In the genomic region with DNA sequence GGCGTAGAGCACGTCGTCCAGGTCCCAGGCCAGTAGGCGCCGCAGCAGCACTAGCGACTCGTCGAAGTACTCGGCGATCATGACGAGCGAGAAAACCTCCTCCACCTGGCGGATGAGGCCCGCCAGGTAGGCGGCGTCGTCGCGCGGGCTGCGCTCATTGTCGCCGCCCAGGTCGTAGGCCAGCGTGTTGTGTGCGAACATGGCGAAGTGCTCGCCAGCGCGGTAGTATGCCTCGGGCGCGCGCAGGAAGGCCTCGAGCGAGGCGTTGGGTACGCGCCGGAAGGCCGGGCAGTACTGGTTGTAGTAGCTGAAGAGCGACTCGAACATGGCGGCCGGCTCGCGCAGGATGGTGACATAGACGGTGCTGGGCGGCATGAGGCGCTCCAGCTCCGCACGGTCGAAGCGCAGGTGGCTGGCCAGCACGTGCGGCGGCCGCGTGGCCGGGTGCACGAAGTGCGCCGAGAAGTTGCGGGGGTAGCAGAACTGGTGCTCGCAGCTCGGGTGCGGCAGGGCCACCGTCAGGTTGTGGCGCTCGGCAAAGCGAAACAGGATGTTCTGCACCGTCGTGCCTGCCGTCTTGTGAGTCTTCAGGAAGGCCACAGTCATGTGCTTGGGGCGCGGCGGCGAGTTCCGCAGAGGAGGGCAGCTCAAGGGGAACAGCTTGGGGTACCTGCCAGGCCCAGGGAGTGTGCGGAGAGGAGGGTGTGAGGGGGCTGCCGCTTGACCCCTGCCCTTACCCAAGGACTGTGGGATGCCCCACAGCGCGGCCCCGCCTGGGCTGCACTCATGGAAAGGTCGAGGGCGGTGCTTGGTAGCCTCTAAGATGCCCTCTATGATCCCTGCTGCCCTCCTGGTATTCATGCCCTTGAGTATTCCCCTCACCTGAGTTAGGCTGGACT, we compare ENCODE assay signal across 36 cellular contexts. TPM values are rescaled to one million over a fixed set of nuclear protein-coding genes. Genes with fewer than 3 reads are reported as not detected.
"Had no signal": no experiment of that assay in that cellular context is flagged by ENCODE, and none has a peak within 500 bp of the region (broad histone marks: within the 10 kb centered on the region; RNA-seq: fewer than 3 reads in every experiment).

No MANE protein-coding gene starts in this region.

- DNase-seq: activated B cell treated with CpG ODN at 0.5 μM for 24 hours; activated CD4-positive, alpha-beta T cell treated with anti-CD3 and anti-CD28 coated beads for 36 hours; activated CD4-positive, alpha-beta T cell treated with anti-CD3 and anti-CD28 coated beads, Interleukin-2, amount 50 U/mL, for 48 hours; activated CD8-positive, alpha-beta memory T cell treated with anti-CD3 and anti-CD28 coated beads for 24 hours; activated effector memory CD4-positive, alpha-beta T cell treated with anti-CD3 and anti-CD28 coated beads, Interleukin-2, amount 50 U/mL, for 16 hours; activated naive CD4-positive, alpha-beta T cell treated with anti-CD3 and anti-CD28 coated beads for 36 hours; activated naive CD8-positive, alpha-beta T cell treated with anti-CD3 and anti-CD28 coated beads for 36 hours; adrenal gland; aorta; body of pancreas; effector CD8-positive, alpha-beta T cell; esophagus squamous epithelium; gastrocnemius medialis; left colon; mammary epithelial cell; ovary; stimulated activated CD4-positive, alpha-beta T cell treated with anti-CD3 and anti-CD28 coated beads, Interleukin-4, amount 100 ng/mL, for 24 hours; T-cell; thyroid gland; upper lobe of right lung had no signal

- H3K27me3 ChIP-seq: adrenal gland, body of pancreas, hepatocyte, ovary, thyroid gland, upper lobe of right lung had no signal

- H3K36me3 ChIP-seq: adrenal gland, esophagus squamous epithelium, gastrocnemius medialis, neutrophil, ovary, upper lobe of right lung had no signal

- H3K4me3 ChIP-seq: adrenal gland, body of pancreas, esophagus squamous epithelium, gastrocnemius medialis, hepatocyte, ovary, skin epidermis, thyroid gland, upper lobe of right lung had no signal

- H3K27me3 Mint-ChIP-seq: activated CD4-positive, alpha-beta T cell treated with anti-CD3 and anti-CD28 coated beads for 36 hours; progenitor cell of endocrine pancreas had no signal

- H3K36me3 Mint-ChIP-seq: activated naive CD8-positive, alpha-beta T cell treated with anti-CD3 and anti-CD28 coated beads for 36 hours; T-cell had no signal

- ATAC-seq: activated CD4-positive, alpha-beta T cell treated with anti-CD3 and anti-CD28 coated beads for 36 hours; body of pancreas; gastrocnemius medialis; left colon; sciatic nerve; stimulated activated effector memory CD8-positive, alpha-beta T cell treated with anti-CD3 and anti-CD28 coated beads, Interleukin-12 subunit alpha, Interleukin-12 subunit beta, amount 100 ng/mL, for 72 hours; T-cell; upper lobe of right lung had no signal

- H3K4me3 Mint-ChIP-seq: activated B cell treated with CpG ODN at 0.5 μM for 24 hours; activated CD4-positive, alpha-beta T cell treated with anti-CD3 and anti-CD28 coated beads for 36 hours; activated naive CD4-positive, alpha-beta T cell treated with anti-CD3 and anti-CD28 coated beads for 36 hours; activated naive CD8-positive, alpha-beta T cell treated with anti-CD3 and anti-CD28 coated beads for 36 hours; nephron; stimulated activated effector memory CD8-positive, alpha-beta T cell treated with anti-CD3 and anti-CD28 coated beads, Interleukin-12 subunit alpha, Interleukin-12 subunit beta, amount 100 ng/mL, for 72 hours; stimulated activated naive CD8-positive, alpha-beta T cell treated with anti-CD3 and anti-CD28 coated beads, Interleukin-15, Interleukin-2, amounts not matched to agents 100 ng/mL and 50 ng/mL, for 24 hours; T-cell had no signal

- FAIRE-seq: colon, endometrium, keratinocyte had no signal

- H3K9me3 Mint-ChIP-seq: activated B cell treated with CpG ODN at 0.5 μM for 24 hours; activated naive CD4-positive, alpha-beta T cell treated with anti-CD3 and anti-CD28 coated beads for 36 hours; activated naive CD8-positive, alpha-beta T cell treated with anti-CD3 and anti-CD28 coated beads for 36 hours; nephron; stimulated activated effector memory CD8-positive, alpha-beta T cell treated with anti-CD3 and anti-CD28 coated beads, Interleukin-12 subunit alpha, Interleukin-12 subunit beta, amount 100 ng/mL, for 72 hours; stimulated activated naive CD8-positive, alpha-beta T cell treated with anti-CD3 and anti-CD28 coated beads, Interleukin-15, Interleukin-2, amounts not matched to agents 100 ng/mL and 50 ng/mL, for 24 hours; T-cell had no signal

- H3K27ac Mint-ChIP-seq: activated B cell treated with CpG ODN at 0.5 μM for 24 hours; activated CD4-positive, alpha-beta T cell treated with anti-CD3 and anti-CD28 coated beads for 36 hours; activated naive CD4-positive, alpha-beta T cell treated with anti-CD3 and anti-CD28 coated beads for 36 hours; activated naive CD8-positive, alpha-beta T cell treated with anti-CD3 and anti-CD28 coated beads for 36 hours; nephron; progenitor cell of endocrine pancreas; stimulated activated effector memory CD8-positive, alpha-beta T cell treated with anti-CD3 and anti-CD28 coated beads, Interleukin-12 subunit alpha, Interleukin-12 subunit beta, amount 100 ng/mL, for 72 hours; T-cell had no signal

- H3K9me3 ChIP-seq: adrenal gland, body of pancreas, esophagus squamous epithelium, gastrocnemius medialis, neutrophil, ovary, thyroid gland, upper lobe of right lung had no signal

- H3K4me1 ChIP-seq: adrenal gland, upper lobe of right lung had no signal

- H3K27ac ChIP-seq: adrenal gland, body of pancreas, epithelial cell of prostate, esophagus squamous epithelium, gastrocnemius medialis, hepatocyte, neutrophil, ovary, skin epidermis, thyroid gland, upper lobe of right lung had no signal

RNA-seq across cellular contexts. Expression of a gene that starts 5.7 kb away (rescaled TPM):
- total RNA-seq: activated B cell treated with CpG ODN at 0.5 μM for 24 hours; aorta; esophagus squamous epithelium; left colon; liver; sciatic nerve; T-helper 2 cell treated with Interferon-gamma antibody and Interleukin-4, amounts not matched to agents 100 ng/mL and 5 ng/mL, for 36 hours; upper lobe of right lung had no signal
- polyA plus RNA-seq: adrenal gland, aorta, keratinocyte, liver, mammary epithelial cell had no signal

RNA-seq across cellular contexts. Expression of a gene that starts 17.0 kb away (rescaled TPM):
- total RNA-seq: activated B cell treated with CpG ODN at 0.5 μM for 24 hours; activated CD4-positive, alpha-beta T cell treated with anti-CD3 and anti-CD28 coated beads for 36 hours; activated naive CD4-positive, alpha-beta T cell treated with anti-CD3 and anti-CD28 coated beads for 36 hours; activated naive CD8-positive, alpha-beta T cell treated with anti-CD3 and anti-CD28 coated beads for 36 hours; body of pancreas; dermis microvascular lymphatic vessel endothelial cell; esophagus squamous epithelium; gastrocnemius medialis; hepatocyte; progenitor cell of endocrine pancreas; sciatic nerve; T-cell; thyroid gland had no signal
- polyA plus RNA-seq: hepatocyte, keratinocyte, liver, ovary had no signal

RNA-seq across cellular contexts. Expression of a gene that starts 31.4 kb away (rescaled TPM):
- total RNA-seq: activated B cell treated with CpG ODN at 0.5 μM for 24 hours; activated CD4-positive, alpha-beta T cell treated with anti-CD3 and anti-CD28 coated beads for 36 hours; activated naive CD4-positive, alpha-beta T cell treated with anti-CD3 and anti-CD28 coated beads for 36 hours; activated naive CD8-positive, alpha-beta T cell treated with anti-CD3 and anti-CD28 coated beads for 36 hours; body of pancreas; left colon; liver; progenitor cell of endocrine pancreas; subcutaneous adipose tissue; T-cell; T-helper 2 cell treated with Interferon-gamma antibody and Interleukin-4, amounts not matched to agents 100 ng/mL and 5 ng/mL, for 36 hours had no signal
- polyA plus RNA-seq: liver had no signal
